22 cellular contexts compared by ENCODE assay signal in the genomic region with DNA sequence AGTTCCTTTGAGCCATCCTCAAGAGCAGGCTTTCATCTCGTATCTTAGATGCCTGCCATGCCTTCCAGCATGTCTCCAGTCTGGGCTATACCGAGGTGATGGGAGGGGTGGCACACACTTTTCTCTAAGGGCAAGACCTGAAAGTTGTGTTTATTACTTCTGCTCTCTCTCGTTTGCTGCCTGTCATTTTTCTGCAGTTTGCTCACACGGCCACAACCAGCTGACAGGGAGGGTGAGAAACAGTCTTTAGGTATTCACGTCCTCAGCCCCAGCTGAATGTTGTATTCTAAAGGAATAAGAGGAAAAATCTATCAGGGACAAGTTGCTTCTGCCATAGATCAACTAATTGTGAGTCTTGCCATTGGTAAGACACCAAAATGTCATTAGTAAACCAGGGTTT.
DNase-seq lines count a peak whose midpoint lies in the region; TF ChIP-seq lines count a peak whose summit lies in the region.
"Had no signal": no experiment of that assay in that cellular context is flagged by ENCODE, and none has a peak within 500 bp of the region (broad histone marks: within the 10 kb centered on the region; RNA-seq: fewer than 3 reads in every experiment).

No MANE protein-coding gene starts in this region.

- H3K27ac Mint-ChIP-seq in nephron progenitor cell: peak overlapping the region; percentile 49
- H3K27ac Mint-ChIP-seq: B cell; CD4-positive, CD25-positive, alpha-beta regulatory T cell; CD8-positive, alpha-beta T cell; HFFc6 had no signal

- TF ChIP-seq CTCF in nephron progenitor cell (IDR thresholded peaks at IDR 0.05) (no peak), vagina (IDR thresholded peaks at IDR 0.05) (no peak)

- H3K36me3 ChIP-seq in trophoblast cell (ENCODE audit: control insufficient read depth in 1 of 2, insufficient read depth in 2 of 2, low read length in 2 of 2): peaks cover 0 to 3% of the 10 kb centered on the region in 2 experiments
- no peaks in the 10 kb centered on the region for H3K36me3 ChIP-seq in stomach smooth muscle (ENCODE audit: control insufficient read depth in 2 of 2, insufficient read depth in 2 of 2, low read length in 2 of 2)
- H3K36me3 ChIP-seq in vagina: no peaks in the 10 kb centered on the region
- H3K36me3 ChIP-seq: BLaER1 had no signal

- H3K14ac ChIP-seq in trophoblast cell (ENCODE audit: low read length): no peak overlapping the region

- no peak overlapping the region for H2BK120ac ChIP-seq in trophoblast cell (ENCODE audit: insufficient read depth, low read length, poor library complexity)

- intact Hi-C loops in vagina (cut with DNase I): no loop called here

- no peak overlapping the region for H3K23ac ChIP-seq in trophoblast cell (ENCODE audit: low read length)

- H4K91ac ChIP-seq in trophoblast cell (ENCODE audit: low read depth, low read length): no peak overlapping the region

- H3K79me2 ChIP-seq in trophoblast cell (ENCODE audit: control insufficient read depth, insufficient read depth, low read length, poor library complexity): peaks cover 2% of the 10 kb centered on the region

- no CpG with 5 or more reads among the region's 5 CpGs for WGBS in trophoblast cell (ENCODE audit: extremely low coverage, insufficient coverage, insufficient read length)

- TF ChIP-seq POLR2A in vagina (IDR thresholded peaks at IDR 0.05): no peak

- H2BK5ac ChIP-seq in trophoblast cell (ENCODE audit: low read depth, low read length, poor library complexity): no peak overlapping the region

- DNase-seq in nephron progenitor cell (no peak), trophoblast cell (peak; percentile 71 to 82), GM19238 (ENCODE audit: insufficient read length, low spot score) (no peak), NCI-H524 treated with DMSO at 0.1 percent for 48 hours (lab: John Stamatoyannopoulos, UW) (no peak), vagina (ENCODE audit: extremely low spot score in 2 of 2) (no peak), NCI-H2196 (lab: John Stamatoyannopoulos, UW; ENCODE audit: unreplicated experiment) (no peak)
- DNase-seq: Caco-2; CD4-positive, CD25-positive, alpha-beta regulatory T cell; CD8-positive, alpha-beta T cell; DMS79; EL; GDM1; GOT3; HFFc6 had no signal

- H3K9ac ChIP-seq in trophoblast cell (ENCODE audit: low read length): no peak overlapping the region
- H3K9ac ChIP-seq in stomach smooth muscle (ENCODE audit: low read length in 2 of 2): no peak overlapping the region
- H3K9ac ChIP-seq: BLaER1 had no signal

- H3K4me2 ChIP-seq in trophoblast cell (ENCODE audit: low read length): no peak overlapping the region
- H3K4me2 ChIP-seq: BLaER1 had no signal

- no peak overlapping the region for H2AFZ ChIP-seq in trophoblast cell (ENCODE audit: insufficient read depth, low read length, poor library complexity)

- H3K4me1 Mint-ChIP-seq in nephron progenitor cell: peaks cover 15% of the 10 kb centered on the region
- H3K4me1 Mint-ChIP-seq: B cell had no signal

- H2BK12ac ChIP-seq in trophoblast cell (ENCODE audit: low read length): no peak overlapping the region

- no peak overlapping the region for H3K4ac ChIP-seq in trophoblast cell (ENCODE audit: low read depth, low read length)

- H3K27me3 Mint-ChIP-seq in nephron progenitor cell (ENCODE audit: low read depth, poor library complexity): no peaks in the 10 kb centered on the region
- H3K27me3 Mint-ChIP-seq: B cell; CD4-positive, CD25-positive, alpha-beta regulatory T cell had no signal

- H2AK5ac ChIP-seq in trophoblast cell (ENCODE audit: low read length): no peak overlapping the region

- H4K8ac ChIP-seq in trophoblast cell (ENCODE audit: low read depth, low read length): no peak overlapping the region

- peaks cover 7% of the 10 kb centered on the region for H3K79me1 ChIP-seq in trophoblast cell (ENCODE audit: low read length)

- H4K12ac ChIP-seq in trophoblast cell (ENCODE audit: low read depth, low read length): no peak overlapping the region

- H3K4me3 ChIP-seq in trophoblast cell (ENCODE audit: low read depth, low read length) (no peak overlapping the region), stomach smooth muscle (ENCODE audit: low read length in 2 of 2) (no peak overlapping the region), vagina (no peak overlapping the region)
- H3K4me3 ChIP-seq: BLaER1, GM12878, HAP-1 had no signal

- H3K27me3 ChIP-seq in trophoblast cell (ENCODE audit: insufficient read depth, low read length) (no peaks in the 10 kb centered on the region), stomach smooth muscle (ENCODE audit: control insufficient read depth in 1 of 2, insufficient read depth in 2 of 2, low read length in 2 of 2) (no peaks in the 10 kb centered on the region), vagina (no peaks in the 10 kb centered on the region)
- H3K27me3 ChIP-seq: BLaER1 had no signal

- no peaks in the 10 kb centered on the region for H3K9me3 Mint-ChIP-seq in nephron progenitor cell
- H3K9me3 Mint-ChIP-seq: CD8-positive, alpha-beta T cell had no signal

- H3K36me3 Mint-ChIP-seq in nephron progenitor cell (ENCODE audit: low read depth): peaks cover 5% of the 10 kb centered on the region
- H3K36me3 Mint-ChIP-seq: CD4-positive, CD25-positive, alpha-beta regulatory T cell; CD8-positive, alpha-beta T cell had no signal

- no peak overlapping the region for H3K4me3 Mint-ChIP-seq in nephron progenitor cell
- H3K4me3 Mint-ChIP-seq: B cell; CD4-positive, CD25-positive, alpha-beta regulatory T cell; CD8-positive, alpha-beta T cell; HFFc6 had no signal

- H3K4me1 ChIP-seq in trophoblast cell (ENCODE audit: control insufficient read depth in 1 of 2, insufficient read depth in 2 of 2, low read length in 2 of 2) (peaks cover 2 to 5% of the 10 kb centered on the region in 2 experiments), stomach smooth muscle (ENCODE audit: control insufficient read depth, insufficient read depth, low read length) (no peaks in the 10 kb centered on the region), vagina (no peaks in the 10 kb centered on the region)
- H3K4me1 ChIP-seq: BLaER1, Caco-2, HAP-1 had no signal

- H3K18ac ChIP-seq in trophoblast cell (ENCODE audit: low read length): no peak overlapping the region

- H3K9me3 ChIP-seq in trophoblast cell (ENCODE audit: insufficient read depth, low read depth, low read length) (no peaks in the 10 kb centered on the region), stomach smooth muscle (ENCODE audit: control insufficient read depth in 2 of 2, low read length in 2 of 2) (no peaks in the 10 kb centered on the region), vagina (no peaks in the 10 kb centered on the region)
- H3K9me3 ChIP-seq: BLaER1, Caco-2, HAP-1 had no signal

- peak overlapping the region; percentile 29 for H3K27ac ChIP-seq in angular gyrus (ENCODE audit: low read depth, low read length)
- H3K27ac ChIP-seq in trophoblast cell (ENCODE audit: low read depth, low read length): no peak overlapping the region
- peak overlapping the region; percentile 33 for H3K27ac ChIP-seq in stomach smooth muscle (ENCODE audit: low read length)
- H3K27ac ChIP-seq in vagina: no peak overlapping the region
- H3K27ac ChIP-seq: 22Rv1, BLaER1, C4-2B had no signal

Comparison
In these comparisons a context has a peak if more than half of its experiments do, and no peak if none do; other contexts are left out.
1. H3K27ac ChIP-seq: peak in angular gyrus (single experiment) and stomach smooth muscle (single experiment); none in trophoblast cell (single experiment) and vagina (single experiment).
2. DNase-seq: peak in trophoblast cell (2 of 2); none in nephron progenitor cell (single experiment), GM19238 (single experiment), NCI-H524 treated with DMSO at 0.1 percent for 48 hours (single experiment), vagina (0 of 2) and NCI-H2196 (single experiment).